11 cellular contexts compared by ENCODE assay signal in genomic region chr3:71131385-71131871, GRCh38.
DNase-seq lines count a peak whose midpoint lies in the region; ATAC-seq, FAIRE-seq and TF ChIP-seq lines count a peak whose summit lies in the region.
"Had no signal": no experiment of that assay in that cellular context is flagged by ENCODE, and none has a peak within 500 bp of the region (broad histone marks: within the 10 kb centered on the region; RNA-seq: fewer than 3 reads in every experiment).

No MANE protein-coding gene starts in this region.

- no peak overlapping the region for H2AFZ ChIP-seq in HepG2 (ENCODE audit: low read length)

- POLR2A ChIA-PET in HepG2 (lab: Yijun Ruan, JAX), result interaction anchor here (1.0 to 1.6 kb wide), 6 partner anchors 11 to 113 kb away, joined by 3 to 4 read pairs (median 3); no protein-coding TSS in a partner anchor

- ATAC-seq in HepG2, result no peak

- no peak for TF ChIP-seq CTCF in liver (IDR thresholded peaks at IDR 0.05; ENCODE audit: low read depth, low read length, missing input control)
- no peak for TF ChIP-seq CTCF in HepG2 (CRISPR knock-in tag; IDR thresholded peaks at IDR 0.05)
- TF ChIP-seq CTCF in nephron (IDR thresholded peaks at IDR 0.05; ENCODE audit: unreplicated experiment in 3 of 3), result no peak

- H3K4me2 ChIP-seq in HepG2 (ENCODE audit: low read depth, low read length), result no peak overlapping the region

- no peaks in the 10 kb centered on the region for H4K20me1 ChIP-seq in HepG2 (ENCODE audit: insufficient read depth, low read length)

- H3K36me3 ChIP-seq in liver (ENCODE audit: control insufficient read depth in 4 of 4, insufficient read depth in 3 of 4, low read depth in 1 of 4, low read length in 3 of 4) (no peaks in the 10 kb centered on the region), HepG2 (replicated peaks in 1 of 2; ENCODE audit: control insufficient read depth in 1 of 2, insufficient read depth in 2 of 2, low read length in 2 of 2) (no peaks in the 10 kb centered on the region)

- no peak for DNase-seq in HepG2 (ENCODE audit: low spot score)
- DNase-seq in caudate nucleus (lab: John Stamatoyannopoulos, UW), result no peak
- DNase-seq in T-helper 9 cell, result no peak
- DNase-seq in DMS153 (lab: John Stamatoyannopoulos, UW), result no peak
- DNase-seq in HT-29 (ENCODE audit: low spot score), result no peak
- DNase-seq in hepatic stellate cell (ENCODE audit: low spot score), result no peak
- DNase-seq: cerebellar nuclear complex, kidney, NCI-H345 had no signal

- peaks cover 80% of the 10 kb centered on the region for H3K4me1 Mint-ChIP-seq in nephron

- CTCF ChIA-PET in HepG2 (lab: Yijun Ruan, JAX; ENCODE audit: low intra/inter-chr PET ratio, low total read pairs), result no interaction called here

- no peak for TF ChIP-seq EP300 in HepG2 (IDR thresholded peaks at IDR 0.05; ENCODE audit: low read depth in 2 of 2, low read length in 2 of 2)
- TF ChIP-seq EP300 in HepG2 (CRISPR knock-in tag; IDR thresholded peaks at IDR 0.05; ENCODE audit: borderline replicate concordance), result no peak

- peak overlapping the region; percentile 0 to 99 for H3K9ac ChIP-seq in liver (ENCODE audit: low read depth in 1 of 2, low read length in 2 of 2)
- H3K9ac ChIP-seq in HepG2 (ENCODE audit: insufficient read depth, low read depth, low read length), result no peak overlapping the region

- H3K36me3 Mint-ChIP-seq in nephron (ENCODE audit: low read depth), result no peaks in the 10 kb centered on the region

- no peaks in the 10 kb centered on the region for H3K27me3 Mint-ChIP-seq in nephron (ENCODE audit: low read depth)

- H3K27ac ChIP-seq in liver (ENCODE audit: low read depth in 1 of 2, low read length in 2 of 2) (peak overlapping the region; percentile 89 to 94), HepG2 (ENCODE audit: extremely low read length, insufficient read depth, low read length) (no peak overlapping the region), caudate nucleus (ENCODE audit: low read depth, low read length) (peak overlapping the region; percentile 71)

- H3K4me1 ChIP-seq in liver (ENCODE audit: control insufficient read depth in 4 of 4, insufficient read depth in 4 of 4, low read length in 3 of 4), result peaks cover 5 to 78% (median 54%) of the 10 kb centered on the region in 4 donors
- H3K4me1 ChIP-seq in HepG2 (ENCODE audit: insufficient read depth, low read length), result peaks cover 83% of the 10 kb centered on the region

- no TSS peak for BruUV-seq in HepG2 (replicated peaks; lab: Mats Ljungman, UMichigan)

- H3K9me3 Mint-ChIP-seq in nephron, result no peaks in the 10 kb centered on the region

- no peak overlapping the region for H3K4me3 ChIP-seq in liver (ENCODE audit: low read depth in 1 of 3, low read length in 3 of 3)
- no peak overlapping the region for H3K4me3 ChIP-seq in HepG2 (replicated peaks in 1 of 3; ENCODE audit: insufficient read depth in 1 of 3, low read depth in 2 of 3, low read length in 3 of 3)

- in situ Hi-C loops in HepG2 (cut with HindIII; ENCODE audit: extremely low pct_ligation_motif_present, low pct_unique_long_range_greater_than_20kb), result no loop called here

- peak overlapping the region; percentile 76 to 84 (median 83) for H3K4me3 Mint-ChIP-seq in nephron

- TF ChIP-seq RAD21 in liver (IDR thresholded peaks at IDR 0.05) (no peak), HepG2 (CRISPR knock-in tag; IDR thresholded peaks at IDR 0.05) (no peak)

- TF ChIP-seq POLR2A in HepG2 (IDR thresholded peaks at IDR 0.05; ENCODE audit: insufficient read depth in 1 of 2, low read depth in 2 of 2, low read length in 2 of 2), result no peak

- FAIRE-seq in HepG2 (lab: Jason Lieb, UNC), result no peak
- FAIRE-seq: kidney had no signal

- H3K9me3 ChIP-seq in liver (ENCODE audit: control insufficient read depth in 4 of 4, low read length in 3 of 4) (no peaks in the 10 kb centered on the region), HepG2 (ENCODE audit: low read length) (no peaks in the 10 kb centered on the region)

- peaks cover 4% of the 10 kb centered on the region for H3K79me2 ChIP-seq in HepG2 (ENCODE audit: insufficient read depth, low read length)

- no peaks in the 10 kb centered on the region for H3K27me3 ChIP-seq in liver (ENCODE audit: control insufficient read depth in 4 of 4, insufficient read depth in 4 of 4, low read length in 3 of 4)
- no peaks in the 10 kb centered on the region for H3K27me3 ChIP-seq in HepG2 (ENCODE audit: control insufficient read depth in 1 of 2, insufficient read depth in 2 of 2, low read length in 2 of 2)

- WGBS in liver, result 67% methylated on average over 5 of the region's 5 CpGs
- 86% methylated on average over 5 of the region's 5 CpGs for WGBS in HepG2 (ENCODE audit: low lambda C conversion rate)

- H3K27ac Mint-ChIP-seq in nephron, result peak overlapping the region; percentile 93 to 97 (median 96)

- intact Hi-C loops in HepG2 (cut with micrococcal nuclease; ENCODE audit: unreplicated experiment), result no loop called here

TF ChIP-seq in liver, 16 proteins besides CTCF, POLR2A, EP300 and RAD21 (continues in another document):
- no peak for TF ChIP-seq FOXA1 (IDR thresholded peaks at IDR 0.05)
- TF ChIP-seq SP1 (IDR thresholded peaks at IDR 0.05), result no peak
- no peak for TF ChIP-seq YY1 (IDR thresholded peaks at IDR 0.05)
- no peak for TF ChIP-seq RXRA (IDR thresholded peaks at IDR 0.05)
- TF ChIP-seq HNF4G (IDR thresholded peaks at IDR 0.05), result no peak
- no peak for TF ChIP-seq FOXA2 (IDR thresholded peaks at IDR 0.05)
- TF ChIP-seq ZBTB33 (IDR thresholded peaks at IDR 0.05), result no peak
- no peak for TF ChIP-seq NR2F2 (IDR thresholded peaks at IDR 0.05)
- TF ChIP-seq, protein P1, sequence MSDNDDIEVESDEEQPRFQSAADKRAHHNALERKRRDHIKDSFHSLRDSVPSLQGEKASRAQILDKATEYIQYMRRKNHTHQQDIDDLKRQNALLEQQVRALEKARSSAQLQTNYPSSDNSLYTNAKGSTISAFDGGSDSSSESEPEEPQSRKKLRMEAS (IDR thresholded peaks at IDR 0.05), result no peak
- no peak for TF ChIP-seq TAF1 (conservative IDR thresholded peaks at IDR 0.05)
- no peak for TF ChIP-seq JUND (IDR thresholded peaks at IDR 0.05)

TF ChIP-seq in HepG2, 621 proteins besides CTCF, POLR2A, EP300 and RAD21 (continues in another document):
- TF ChIP-seq EZH2 (conservative IDR thresholded peaks at IDR 0.05; ENCODE audit: low read depth, low read length), result no peak
- no peak for TF ChIP-seq FOXC1 (CRISPR knock-in tag; IDR thresholded peaks at IDR 0.05; ENCODE audit: borderline replicate concordance)
- TF ChIP-seq CHD2 (IDR thresholded peaks at IDR 0.05; ENCODE audit: low read depth, low read length), result no peak
- TF ChIP-seq, protein P2, sequence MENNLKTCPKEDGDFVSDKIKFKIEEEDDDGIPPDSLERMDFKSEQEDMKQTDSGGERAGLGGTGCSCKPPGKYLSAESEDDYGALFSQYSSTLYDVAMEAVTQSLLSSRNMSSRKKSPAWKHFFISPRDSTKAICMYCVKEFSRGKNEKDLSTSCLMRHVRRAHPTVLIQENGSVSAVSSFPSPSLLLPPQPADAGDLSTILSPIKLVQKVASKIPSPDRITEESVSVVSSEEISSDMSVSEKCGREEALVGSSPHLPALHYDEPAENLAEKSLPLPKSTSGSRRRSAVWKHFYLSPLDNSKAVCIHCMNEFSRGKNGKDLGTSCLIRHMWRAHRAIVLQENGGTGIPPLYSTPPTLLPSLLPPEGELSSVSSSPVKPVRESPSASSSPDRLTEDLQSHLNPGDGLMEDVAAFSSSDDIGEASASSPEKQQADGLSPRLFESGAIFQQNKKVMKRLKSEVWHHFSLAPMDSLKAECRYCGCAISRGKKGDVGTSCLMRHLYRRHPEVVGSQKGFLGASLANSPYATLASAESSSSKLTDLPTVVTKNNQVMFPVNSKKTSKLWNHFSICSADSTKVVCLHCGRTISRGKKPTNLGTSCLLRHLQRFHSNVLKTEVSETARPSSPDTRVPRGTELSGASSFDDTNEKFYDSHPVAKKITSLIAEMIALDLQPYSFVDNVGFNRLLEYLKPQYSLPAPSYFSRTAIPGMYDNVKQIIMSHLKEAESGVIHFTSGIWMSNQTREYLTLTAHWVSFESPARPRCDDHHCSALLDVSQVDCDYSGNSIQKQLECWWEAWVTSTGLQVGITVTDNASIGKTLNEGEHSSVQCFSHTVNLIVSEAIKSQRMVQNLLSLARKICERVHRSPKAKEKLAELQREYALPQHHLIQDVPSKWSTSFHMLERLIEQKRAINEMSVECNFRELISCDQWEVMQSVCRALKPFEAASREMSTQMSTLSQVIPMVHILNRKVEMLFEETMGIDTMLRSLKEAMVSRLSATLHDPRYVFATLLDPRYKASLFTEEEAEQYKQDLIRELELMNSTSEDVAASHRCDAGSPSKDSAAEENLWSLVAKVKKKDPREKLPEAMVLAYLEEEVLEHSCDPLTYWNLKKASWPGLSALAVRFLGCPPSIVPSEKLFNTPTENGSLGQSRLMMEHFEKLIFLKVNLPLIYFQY (CRISPR knock-in tag; IDR thresholded peaks at IDR 0.05; ENCODE audit: borderline replicate concordance), result no peak
- TF ChIP-seq ZNF333 (CRISPR knock-in tag; IDR thresholded peaks at IDR 0.05; ENCODE audit: borderline replicate concordance), result no peak
- no peak for TF ChIP-seq TP53 (CRISPR knock-in tag; conservative IDR thresholded peaks at IDR 0.05)
- TF ChIP-seq KLF12 (CRISPR knock-in tag; IDR thresholded peaks at IDR 0.05; ENCODE audit: borderline replicate concordance), result no peak
- TF ChIP-seq ZNF704 (CRISPR knock-in tag; IDR thresholded peaks at IDR 0.05; ENCODE audit: borderline replicate concordance), result no peak
- TF ChIP-seq NFRKB (IDR thresholded peaks at IDR 0.05), result no peak
- no peak for TF ChIP-seq ARNT (IDR thresholded peaks at IDR 0.05)
- TF ChIP-seq MIER3 (CRISPR knock-in tag; IDR thresholded peaks at IDR 0.05; ENCODE audit: borderline replicate concordance), result no peak
